Comparison of ENCODE assay signal across 19 cellular contexts in genomic region chr6:3379482-3380060, GRCh38.
DNase-seq lines count a peak whose midpoint lies in the region; ATAC-seq and TF ChIP-seq lines count a peak whose summit lies in the region.
"Had no signal": no experiment of that assay in that cellular context is flagged by ENCODE, and none has a peak within 500 bp of the region (broad histone marks: within the 10 kb centered on the region; RNA-seq: fewer than 3 reads in every experiment).

No MANE protein-coding gene starts in this region.

- H3K4me1 ChIP-seq in fibroblast of lung (ENCODE audit: control insufficient read depth, extremely low read depth, insufficient read depth, low read length) (no peaks in the 10 kb centered on the region), smooth muscle cell (ENCODE audit: low read depth) (peaks cover 7% of the 10 kb centered on the region)

- H3K27ac ChIP-seq in fibroblast of lung (ENCODE audit: insufficient read depth, low read length) = no peak overlapping the region
- no peak overlapping the region for H3K27ac ChIP-seq in smooth muscle cell (ENCODE audit: low read depth)
- H3K27ac ChIP-seq: HL-60, KMS-11, PC-9, thyroid gland had no signal

- no peak overlapping the region for H3K9ac ChIP-seq in fibroblast of lung (ENCODE audit: insufficient read depth, low read length)
- no peak overlapping the region for H3K9ac ChIP-seq in smooth muscle cell (ENCODE audit: low read depth)
- H3K9ac ChIP-seq: KMS-11 had no signal

- no peak overlapping the region for H2AFZ ChIP-seq in fibroblast of lung (ENCODE audit: low read length)
- H2AFZ ChIP-seq in smooth muscle cell (ENCODE audit: low read depth) = no peak overlapping the region
- H2AFZ ChIP-seq: PC-9 had no signal

- H3K79me2 ChIP-seq in fibroblast of lung (ENCODE audit: control insufficient read depth, insufficient read depth, low read length) = no peaks in the 10 kb centered on the region
- no peaks in the 10 kb centered on the region for H3K79me2 ChIP-seq in smooth muscle cell (ENCODE audit: low read depth)

- no peaks in the 10 kb centered on the region for H3F3A ChIP-seq in smooth muscle cell (ENCODE audit: low read depth)

- no peaks in the 10 kb centered on the region for H3K36me3 ChIP-seq in fibroblast of lung (ENCODE audit: control insufficient read depth, insufficient read depth, low read length)
- no peaks in the 10 kb centered on the region for H3K36me3 ChIP-seq in smooth muscle cell (ENCODE audit: low read depth)
- H3K36me3 ChIP-seq: thyroid gland had no signal

- 39% methylated on average over 10 of the region's 10 CpGs for WGBS in smooth muscle cell (ENCODE audit: low lambda C conversion rate)

- ATAC-seq in HG02852 (IDR thresholded peaks at IDR 0.05; ENCODE audit: unreplicated experiment) (no peak), HG03520 (IDR thresholded peaks at IDR 0.05; ENCODE audit: unreplicated experiment) (no peak), HG03025 (IDR thresholded peaks at IDR 0.05; ENCODE audit: low FRiP score, unreplicated experiment) (no peak)
- ATAC-seq: activated naive CD4-positive, alpha-beta T cell treated with anti-CD3 and anti-CD28 coated beads, Interleukin-2, amount 50 U/mL, for 72 hours; mucosa of descending colon had no signal

- H3K4me3 ChIP-seq in fibroblast of lung (replicated peaks in 1 of 4; ENCODE audit: control extremely low read depth in 1 of 4, insufficient read depth in 1 of 4, low read depth in 3 of 4, low read length in 4 of 4) (no peak overlapping the region), smooth muscle cell (no peak overlapping the region)
- H3K4me3 ChIP-seq: mucosa of descending colon, PC-9, thyroid gland had no signal

- no peaks in the 10 kb centered on the region for H3K27me3 ChIP-seq in fibroblast of lung (ENCODE audit: control insufficient read depth, insufficient read depth, low read length)
- no peaks in the 10 kb centered on the region for H3K27me3 ChIP-seq in smooth muscle cell (ENCODE audit: low read depth)
- H3K27me3 ChIP-seq: thyroid gland had no signal

- H4K20me1 ChIP-seq in fibroblast of lung (ENCODE audit: control insufficient read depth, extremely low read depth, insufficient read depth, low read length) (no peaks in the 10 kb centered on the region), smooth muscle cell (ENCODE audit: low read depth) (no peaks in the 10 kb centered on the region)

- TF ChIP-seq CTCF in fibroblast of lung (conservative IDR thresholded peaks at IDR 0.05 in 1 of 2, IDR thresholded peaks at IDR 0.05 in 1 of 2; ENCODE audit: low read depth in 1 of 2, low read length in 2 of 2) (no peak), smooth muscle cell (IDR thresholded peaks at IDR 0.05; ENCODE audit: borderline replicate concordance, insufficient read depth, poor library complexity, severe bottlenecking) (no peak)

- H3K9me3 ChIP-seq in fibroblast of lung (ENCODE audit: control insufficient read depth, insufficient read depth, low read depth, low read length) = no peaks in the 10 kb centered on the region
- H3K9me3 ChIP-seq in smooth muscle cell (replicated peaks; ENCODE audit: low read depth) = no peaks in the 10 kb centered on the region
- H3K9me3 ChIP-seq: mucosa of descending colon, thyroid gland had no signal

- H3K4me2 ChIP-seq in fibroblast of lung (ENCODE audit: extremely low read depth, insufficient read depth, low read length) = no peak overlapping the region
- peak overlapping the region; percentile 21 for H3K4me2 ChIP-seq in smooth muscle cell
- H3K4me2 ChIP-seq: KMS-11, PC-9 had no signal

- peak; percentile 22 for DNase-seq in LHCN-M2 (ENCODE audit: low read depth)
- peak; percentile 71 for DNase-seq in SW480 (ENCODE audit: low spot score)
- peak; percentile 17 to 32 for DNase-seq in fibroblast of lung (ENCODE audit: low read depth in 2 of 2)
- no peak for DNase-seq in smooth muscle cell (lab: John Stamatoyannopoulos, UW; ENCODE audit: unreplicated experiment)
- DNase-seq: activated CD4-positive, alpha-beta T cell treated with anti-CD3 and anti-CD28 coated beads, Interleukin-2, amount 50 U/mL, for 1 hour; activated T-cell treated with anti-CD3 and anti-CD28 coated beads, Interleukin-2, amount 50 U/mL, for 24 hours; DND-41; effector CD8-positive, alpha-beta T cell; left colon; mucosa of descending colon; occipital lobe; thyroid gland had no signal
